ENCODE assay signal across 9 cellular contexts in the genomic region with DNA sequence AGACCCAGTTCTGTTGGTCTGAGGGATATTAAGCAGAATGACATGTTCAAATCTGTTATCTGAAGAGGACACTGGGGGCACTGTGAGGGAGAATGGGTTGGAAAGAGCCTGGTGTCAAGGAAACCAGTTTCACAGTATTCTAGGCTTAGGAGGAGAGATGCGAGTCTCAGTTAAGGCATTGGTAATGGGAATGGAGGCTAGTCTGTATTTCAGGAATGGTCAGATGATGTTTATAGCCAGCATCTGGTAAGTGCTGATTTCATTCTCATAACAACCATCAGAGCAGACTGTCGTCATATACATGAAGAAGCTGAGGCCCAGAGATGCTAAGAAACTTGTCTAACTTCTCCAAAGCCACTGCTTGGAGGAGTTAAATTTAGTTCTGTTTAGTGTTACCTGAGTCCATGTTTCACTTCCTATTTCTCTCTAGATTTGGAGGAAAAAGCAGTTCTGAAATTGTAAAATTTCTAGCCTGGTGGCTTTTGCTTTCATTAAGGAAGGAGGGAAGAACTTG.
DNase-seq lines count a peak whose midpoint lies in the region; ATAC-seq lines count a peak whose summit lies in the region.
"Had no signal": no experiment of that assay in that cellular context is flagged by ENCODE, and none has a peak within 500 bp of the region (broad histone marks: within the 10 kb centered on the region; RNA-seq: fewer than 3 reads in every experiment).

No MANE protein-coding gene starts in this region.

- H3K36me3 ChIP-seq in skeletal muscle tissue (ENCODE audit: control insufficient read depth in 3 of 3, insufficient read depth in 3 of 3, low read length in 3 of 3) (no peaks in the 10 kb centered on the region), HAP-1 (replicated peaks) (no peaks in the 10 kb centered on the region)
- H3K36me3 ChIP-seq: upper lobe of left lung had no signal

- H3K9ac ChIP-seq in skeletal muscle tissue (ENCODE audit: low read depth in 1 of 3, low read length in 3 of 3) = peak overlapping the region in 1 of 3 donors; percentile 8

- H3K4me3 ChIP-seq in skeletal muscle tissue (ENCODE audit: low read length in 3 of 3) (no peak overlapping the region), HAP-1 (no peak overlapping the region)
- H3K4me3 ChIP-seq: upper lobe of left lung had no signal

- no peak for ATAC-seq in HG02678 (IDR thresholded peaks at IDR 0.05; ENCODE audit: unreplicated experiment)
- ATAC-seq in left colon = no peak

- DNase-seq in SIG-M5 treated with dmso at 0.1 percent for 504 hours (lab: John Stamatoyannopoulos, UW; ENCODE audit: unreplicated experiment) (peak; percentile 60), SIG-M5 (lab: John Stamatoyannopoulos, UW) (no peak), NCI-H526 (lab: John Stamatoyannopoulos, UW) (peak; percentile 40 to 48), cerebellar cortex (ENCODE audit: low spot score) (peak; percentile 53), left colon (no peak), HAP-1 (ENCODE audit: low spot score in 2 of 2) (no peak)
- DNase-seq: upper lobe of left lung had no signal

- in situ Hi-C loops in HAP-1 (cut with MboI; ENCODE audit: low sequenced_read_pairs) = no loop called here

- no peaks in the 10 kb centered on the region for H3K9me3 ChIP-seq in skeletal muscle tissue (ENCODE audit: control insufficient read depth in 3 of 3, low read length in 3 of 3)
- no peaks in the 10 kb centered on the region for H3K9me3 ChIP-seq in HAP-1
- H3K9me3 ChIP-seq: upper lobe of left lung had no signal

- H3K27ac ChIP-seq in skeletal muscle tissue (ENCODE audit: low read depth, low read length) = peak overlapping the region; percentile 99

- peaks cover 24 to 47% (median 27%) of the 10 kb centered on the region in 3 donors for H3K4me1 ChIP-seq in skeletal muscle tissue (ENCODE audit: control insufficient read depth in 3 of 3, insufficient read depth in 3 of 3, low read length in 3 of 3)
- peaks cover 33% of the 10 kb centered on the region for H3K4me1 ChIP-seq in HAP-1

- intact Hi-C loops in left colon (cut with DNase I, micrococcal nuclease) = no loop called here

- H3K27me3 ChIP-seq in skeletal muscle tissue (ENCODE audit: control insufficient read depth in 3 of 3, insufficient read depth in 3 of 3, low read length in 3 of 3) = no peaks in the 10 kb centered on the region
- H3K27me3 ChIP-seq in HAP-1 (ENCODE audit: low read depth) = no peaks in the 10 kb centered on the region
- H3K27me3 ChIP-seq: upper lobe of left lung had no signal

Comparison
In these comparisons a context has a peak if more than half of its experiments do, and no peak if none do; other contexts are left out.
1. DNase-seq: peak in SIG-M5 treated with dmso at 0.1 percent for 504 hours (single experiment), NCI-H526 (2 of 2) and cerebellar cortex (single experiment); none in SIG-M5 (single experiment), left colon (0 of 2) and HAP-1 (0 of 2).